8 cellular contexts compared by ENCODE assay signal in the genomic region with DNA sequence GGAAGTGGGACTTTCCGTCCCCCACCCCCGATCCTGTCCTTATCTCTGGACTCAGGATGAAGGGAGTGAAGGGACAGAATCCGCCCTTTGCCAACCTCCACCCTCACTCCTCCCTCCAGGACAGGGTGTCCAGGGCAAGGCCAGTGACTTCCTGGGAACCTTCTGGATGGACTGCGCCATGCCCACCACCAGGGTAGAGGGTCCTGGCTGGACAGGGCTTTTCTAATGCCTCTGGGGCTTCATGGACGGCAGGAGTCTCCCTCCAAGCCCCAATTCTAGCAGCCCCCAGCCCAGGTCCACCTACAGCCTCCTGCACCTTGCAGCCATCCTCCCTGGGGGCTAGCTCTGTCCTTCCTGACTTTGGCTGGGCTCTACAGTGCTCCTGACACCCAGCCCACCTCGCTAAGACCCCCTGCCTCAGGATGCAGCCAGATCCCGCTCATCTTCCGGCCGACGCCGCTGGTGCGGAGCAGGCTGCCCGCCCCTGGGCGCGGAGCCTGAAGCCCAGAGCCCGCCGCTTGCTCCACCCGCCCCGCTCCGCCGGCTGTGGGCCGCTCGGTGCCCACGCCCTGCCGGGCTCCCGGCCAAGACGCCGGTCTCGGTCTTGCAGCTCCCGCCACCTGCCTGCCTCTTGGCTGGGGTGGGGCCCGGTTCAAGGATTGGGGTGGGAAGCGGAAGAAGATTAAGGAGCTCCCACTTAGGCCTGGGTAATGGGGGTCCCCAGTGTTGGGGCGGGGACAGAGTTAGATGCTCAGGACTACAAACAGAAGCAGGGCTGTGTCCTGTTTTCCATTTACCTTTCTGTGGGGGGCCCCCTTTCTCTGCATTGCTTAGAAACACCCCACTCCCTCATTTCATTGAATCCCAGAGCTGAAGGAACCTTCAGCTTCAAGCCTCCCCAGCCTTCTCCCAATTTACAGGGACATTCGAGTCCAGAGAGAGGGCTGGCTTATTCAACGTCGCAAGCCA.
DNase-seq lines count a peak whose midpoint lies in the region; ATAC-seq and TF ChIP-seq lines count a peak whose summit lies in the region.

No MANE protein-coding gene starts in this region.

- peaks cover 0 to 6% of the 10 kb centered on the region in 2 donors for H3K27me3 Mint-ChIP-seq in CD4-positive, alpha-beta memory T cell
- H3K27me3 Mint-ChIP-seq in activated naive CD8-positive, alpha-beta T cell, result peaks cover 4% of the 10 kb centered on the region

- peak overlapping the region in 7 of 8 donors; percentile 13 to 82 (median 54) for H3K4me3 Mint-ChIP-seq in CD4-positive, alpha-beta memory T cell
- peak overlapping the region; percentile 18 for H3K4me3 Mint-ChIP-seq in activated naive CD8-positive, alpha-beta T cell

- CTCF ChIA-PET in CD4-positive, alpha-beta memory T cell (lab: Charles Lee; ENCODE audit: partially characterized antibody), result interaction anchor here (1.3 kb wide), 1 partner anchor 29 kb away, joined by 3 read pairs; no protein-coding TSS in a partner anchor

- H3K27ac ChIP-seq in CD4-positive, alpha-beta memory T cell (ENCODE audit: low read depth, low read length), result no peak overlapping the region
- H3K27ac ChIP-seq in tibial artery, result no peak overlapping the region

- peaks cover 23 to 50% (median 38%) of the 10 kb centered on the region in 4 donors for H3K4me1 Mint-ChIP-seq in CD4-positive, alpha-beta memory T cell
- H3K4me1 Mint-ChIP-seq in activated naive CD8-positive, alpha-beta T cell (ENCODE audit: low read depth), result peaks cover 40% of the 10 kb centered on the region

- peaks cover 39% of the 10 kb centered on the region for H3K4me1 ChIP-seq in CD4-positive, alpha-beta memory T cell (ENCODE audit: insufficient read depth, low read length)
- peaks cover 0 to 16% (median 12%) of the 10 kb centered on the region in 4 donors for H3K4me1 ChIP-seq in tibial artery

- H3K9me3 ChIP-seq in CD4-positive, alpha-beta memory T cell (ENCODE audit: control insufficient read depth in 1 of 2, low read length in 2 of 2), result no peaks in the 10 kb centered on the region
- H3K9me3 ChIP-seq in tibial artery, result no peaks in the 10 kb centered on the region

- no peak for TF ChIP-seq EP300 in Ishikawa (IDR thresholded peaks at IDR 0.05; ENCODE audit: borderline replicate concordance)

- intact Hi-C loops in CD4-positive, alpha-beta memory T cell (cut with micrococcal nuclease), result no loop called here
- intact Hi-C loops in tibial artery (cut with DNase I; ENCODE audit: low total_unique reads), result no loop called here

- peak overlapping the region in 2 of 7 donors; percentile 59 to 69 for H3K27ac Mint-ChIP-seq in CD4-positive, alpha-beta memory T cell
- H3K27ac Mint-ChIP-seq in activated naive CD8-positive, alpha-beta T cell, result no peak overlapping the region

- ATAC-seq in HG03139 (IDR thresholded peaks at IDR 0.05; ENCODE audit: unreplicated experiment) (no peak), HG03039 (IDR thresholded peaks at IDR 0.05; ENCODE audit: unreplicated experiment) (no peak), HG03280 (IDR thresholded peaks at IDR 0.05; ENCODE audit: unreplicated experiment) (no peak)

- H3K27me3 ChIP-seq in CD4-positive, alpha-beta memory T cell (ENCODE audit: insufficient read depth, low read length), result no peaks in the 10 kb centered on the region
- H3K27me3 ChIP-seq in tibial artery, result peaks cover 0 to 38% of the 10 kb centered on the region in 2 donors

- POLR2A ChIA-PET in CD4-positive, alpha-beta memory T cell (lab: Charles Lee; ENCODE audit: partially characterized antibody), result no interaction called here

- H3K36me3 Mint-ChIP-seq in CD4-positive, alpha-beta memory T cell, result peaks cover 0 to under 1% of the 10 kb centered on the region in 2 donors
- no peaks in the 10 kb centered on the region for H3K36me3 Mint-ChIP-seq in activated naive CD8-positive, alpha-beta T cell

- no peaks in the 10 kb centered on the region for H3K36me3 ChIP-seq in CD4-positive, alpha-beta memory T cell (ENCODE audit: insufficient read depth, low read length)
- H3K36me3 ChIP-seq in tibial artery, result no peaks in the 10 kb centered on the region

- H3K4me3 ChIP-seq in CD4-positive, alpha-beta memory T cell (ENCODE audit: low read length in 2 of 2), result no peak overlapping the region
- peak overlapping the region; percentile 19 to 30 for H3K4me3 ChIP-seq in tibial artery

- TF ChIP-seq RAD21 in Ishikawa (IDR thresholded peaks at IDR 0.05; ENCODE audit: low read depth), result no peak

- no peak for TF ChIP-seq CTCF in tibial artery (IDR thresholded peaks at IDR 0.05)

- H3K9me3 Mint-ChIP-seq in CD4-positive, alpha-beta memory T cell, result peaks cover 0 to 2% (median 0%) of the 10 kb centered on the region in 8 donors
- H3K9me3 Mint-ChIP-seq in activated naive CD8-positive, alpha-beta T cell (ENCODE audit: low read depth), result no peaks in the 10 kb centered on the region

- peak in 4 of 5 donors; percentile 20 to 44 (median 42) for DNase-seq in CD4-positive, alpha-beta memory T cell
- DNase-seq in iris pigment epithelial cell (ENCODE audit: low read depth) (peak; percentile 21), tibial artery (peak in 1 of 2 donors; percentile 31)

TF ChIP-seq in Ishikawa, 13 proteins besides CTCF, POLR2A, EP300 and RAD21:
- 0 out of 2 replicates have a peak, but pooled peaks have one; percentile 26 for TF ChIP-seq MAX (IDR thresholded peaks at IDR 0.05)
- no peak for TF ChIP-seq TCF12 (IDR thresholded peaks at IDR 0.05; ENCODE audit: low read depth)
- peak; percentile 27; the same call in 1 of the 2 replicates for TF ChIP-seq ZBTB7A (IDR thresholded peaks at IDR 0.05; ENCODE audit: low read depth)
- no peak for TF ChIP-seq USF1 (IDR thresholded peaks at IDR 0.05)
- TF ChIP-seq NFIC (IDR thresholded peaks at IDR 0.05), result peak; percentile 74

Comparison
In these comparisons a context has a peak if more than half of its experiments do, and no peak if none do; other contexts are left out.
1. H3K4me3 ChIP-seq: peak in tibial artery (2 of 2); none in CD4-positive, alpha-beta memory T cell (0 of 2).